In genomic region chr12:122023339-122024131, GRCh38 we compare ENCODE assay signal across 8 cellular contexts. TPM values are rescaled to one million over a fixed set of nuclear protein-coding genes. Genes with fewer than 3 reads are reported as not detected.
DNase-seq lines count a peak whose midpoint lies in the region; ATAC-seq and TF ChIP-seq lines count a peak whose summit lies in the region.

No MANE protein-coding gene starts in this region.

- H4K20me1 ChIP-seq in DOHH2 (ENCODE audit: control insufficient read depth, insufficient read depth, low read depth, low read length): no peaks in the 10 kb centered on the region

- H3K9ac ChIP-seq in SK-N-MC (ENCODE audit: insufficient read length): peak overlapping the region; percentile 94
- peak overlapping the region; percentile 72 for H3K9ac ChIP-seq in endocrine pancreas (ENCODE audit: control insufficient read depth, insufficient read depth, low read length)

- intact Hi-C loops in right lobe of liver (cut with DNase I): no loop called here
- intact Hi-C loops in stomach (cut with DNase I; ENCODE audit: low total_unique reads): no loop called here

- DNase-seq in HuH-7 (ENCODE audit: low spot score) (peak; percentile 79), SK-N-MC (ENCODE audit: low read depth, low spot score) (no peak), right lobe of liver (peak; percentile 83 to 94 (median 91)), stomach (peak; percentile 70)

- peak overlapping the region; percentile 99 for H3K27ac ChIP-seq in DOHH2 (ENCODE audit: low read depth, low read length)
- peak overlapping the region; percentile 27; the same call in 1 of the 2 replicates for H3K27ac ChIP-seq in SK-N-MC
- H3K27ac ChIP-seq in right lobe of liver: peak overlapping the region; percentile 85 to 98 (median 91)
- H3K27ac ChIP-seq in stomach: peak overlapping the region; percentile 60 to 85 (median 82)

- peak; percentile 77 to 84 (median 82) for ATAC-seq in right lobe of liver
- no peak for ATAC-seq in HG02973 (IDR thresholded peaks at IDR 0.05; ENCODE audit: unreplicated experiment)
- ATAC-seq in GM19455 (IDR thresholded peaks at IDR 0.05; ENCODE audit: unreplicated experiment): no peak

- H3K9me2 ChIP-seq in DOHH2 (replicated peaks; ENCODE audit: control insufficient read depth, low read length): no peaks in the 10 kb centered on the region

- TF ChIP-seq CTCF in DOHH2 (IDR thresholded peaks at IDR 0.05; ENCODE audit: low read depth, low read length, poor library complexity, severe bottlenecking): no peak
- TF ChIP-seq CTCF in right lobe of liver (IDR thresholded peaks at IDR 0.05): no peak
- TF ChIP-seq CTCF in stomach (IDR thresholded peaks at IDR 0.05): no peak

- peaks cover 69% of the 10 kb centered on the region for H3K4me1 ChIP-seq in DOHH2 (ENCODE audit: control insufficient read depth, low read length)
- H3K4me1 ChIP-seq in endocrine pancreas (ENCODE audit: control insufficient read depth, insufficient read depth, low read length): no peaks in the 10 kb centered on the region
- H3K4me1 ChIP-seq in right lobe of liver: peaks cover 0 to 18% (median 7%) of the 10 kb centered on the region in 4 donors
- peaks cover 14 to 39% (median 29%) of the 10 kb centered on the region in 4 donors for H3K4me1 ChIP-seq in stomach

- TF ChIP-seq EP300 in stomach (IDR thresholded peaks at IDR 0.05): no peak

- peaks cover 77% of the 10 kb centered on the region for H3K36me3 ChIP-seq in DOHH2 (ENCODE audit: control insufficient read depth, low read length)
- H3K36me3 ChIP-seq in SK-N-MC (ENCODE audit: insufficient read depth, low read length): no peaks in the 10 kb centered on the region
- H3K36me3 ChIP-seq in endocrine pancreas (ENCODE audit: control insufficient read depth, insufficient read depth, low read length): no peaks in the 10 kb centered on the region
- H3K36me3 ChIP-seq in right lobe of liver: no peaks in the 10 kb centered on the region
- H3K36me3 ChIP-seq in stomach: no peaks in the 10 kb centered on the region

- H3F3A ChIP-seq in DOHH2 (ENCODE audit: control insufficient read depth, insufficient read depth): peaks cover 46% of the 10 kb centered on the region

- TF ChIP-seq POLR2A in right lobe of liver (IDR thresholded peaks at IDR 0.05) (peak; percentile 84), stomach (IDR thresholded peaks at IDR 0.05) (no peak)

- peaks cover 95% of the 10 kb centered on the region for H3K79me2 ChIP-seq in DOHH2 (ENCODE audit: control insufficient read depth, low read length)

- H3K4me3 ChIP-seq in DOHH2 (ENCODE audit: low read length): peak overlapping the region; percentile 98
- peak overlapping the region; percentile 77 for H3K4me3 ChIP-seq in SK-N-MC
- H3K4me3 ChIP-seq in endocrine pancreas (ENCODE audit: control insufficient read depth, insufficient read depth, low read length): no peak overlapping the region
- H3K4me3 ChIP-seq in right lobe of liver: peak overlapping the region; percentile 47 to 71 (median 70)
- H3K4me3 ChIP-seq in stomach: peak overlapping the region; percentile 72 to 93 (median 78)

- peak overlapping the region; percentile 72 for H3K4me2 ChIP-seq in DOHH2 (ENCODE audit: low read length)

- WGBS in right lobe of liver (ENCODE audit: insufficient coverage, low coverage, low lambda C conversion rate, missing lambda C conversion rate): under 1% methylated on average over 21 of the region's 43 CpGs
- 2 to 14% (median 8%) methylated on average over 24 to 43 of the region's 43 CpGs for WGBS in stomach, 5 donors

- no peaks in the 10 kb centered on the region for H3K27me3 ChIP-seq in DOHH2 (ENCODE audit: control insufficient read depth, low read length)
- no peaks in the 10 kb centered on the region for H3K27me3 ChIP-seq in endocrine pancreas (ENCODE audit: control insufficient read depth, insufficient read depth, low read length)
- no peaks in the 10 kb centered on the region for H3K27me3 ChIP-seq in right lobe of liver
- peaks cover 0 to 20% (median 8%) of the 10 kb centered on the region in 3 donors for H3K27me3 ChIP-seq in stomach

- no peaks in the 10 kb centered on the region for H3K9me3 ChIP-seq in DOHH2 (ENCODE audit: control insufficient read depth, insufficient read depth, low read length)
- 0 out of 2 replicates have a peak, but pooled peaks cover under 1% of the 10 kb centered on the region for H3K9me3 ChIP-seq in SK-N-MC (ENCODE audit: low read depth, low read length)
- no peaks in the 10 kb centered on the region for H3K9me3 ChIP-seq in endocrine pancreas (ENCODE audit: control insufficient read depth, low read length)
- no peaks in the 10 kb centered on the region for H3K9me3 ChIP-seq in right lobe of liver
- no peaks in the 10 kb centered on the region for H3K9me3 ChIP-seq in stomach

RNA-seq across cellular contexts. Expression of gene BCL7A, which starts 1.9 kb away (rescaled TPM):
- total RNA-seq in right lobe of liver (1 to 10 TPM; 3.5 to 6.4 (median 4.6) TPM), stomach (10 to 100 TPM in 1 of 5 donors, 1 to 10 TPM in 4; 2.0 to 11.6 (median 2.9) TPM)
- polyA plus RNA-seq in stomach: 1 to 10 TPM; 1.5 to 3.4 (median 2.6) TPM

RNA-seq across cellular contexts. Expression of gene MLXIP, which starts 55.0 kb away (rescaled TPM):
- total RNA-seq in right lobe of liver (10 to 100 TPM; 13.9 to 45.9 (median 16.6) TPM), stomach (100 to 1,000 TPM in 1 of 5 donors, 10 to 100 TPM in 4; 34.5 to 140 (median 37.1) TPM)
- 10 to 100 TPM; 12.3 to 28.0 (median 16.6) TPM for polyA plus RNA-seq in stomach

Comparison
In these comparisons a context has a peak if more than half of its experiments do, and no peak if none do; other contexts are left out.
1. H3K27ac ChIP-seq: peak in every context shown above with its lines; median percentile 99 in DOHH2; 91 in right lobe of liver; 82 in stomach; 27 in SK-N-MC.
2. ATAC-seq: peak in right lobe of liver (4 of 4); none in HG02973 (single experiment) and GM19455 (single experiment).